ENCODE assay signal across 1 cellular context in genomic region chr11:12090061-12090572, GRCh38.
TF ChIP-seq lines count a peak whose summit lies in the region.

No MANE protein-coding gene starts in this region.

TF ChIP-seq in WTC11, 78 proteins besides CTCF, POLR2A, EP300 and RAD21 (continued from another document):
- TF ChIP-seq ZNF396 (CRISPR knock-in tag; IDR thresholded peaks at IDR 0.05; ENCODE audit: borderline replicate concordance) (no peak), CREM (CRISPR knock-in tag; IDR thresholded peaks at IDR 0.05) (no peak)
- TF ChIP-seq, protein P1, sequence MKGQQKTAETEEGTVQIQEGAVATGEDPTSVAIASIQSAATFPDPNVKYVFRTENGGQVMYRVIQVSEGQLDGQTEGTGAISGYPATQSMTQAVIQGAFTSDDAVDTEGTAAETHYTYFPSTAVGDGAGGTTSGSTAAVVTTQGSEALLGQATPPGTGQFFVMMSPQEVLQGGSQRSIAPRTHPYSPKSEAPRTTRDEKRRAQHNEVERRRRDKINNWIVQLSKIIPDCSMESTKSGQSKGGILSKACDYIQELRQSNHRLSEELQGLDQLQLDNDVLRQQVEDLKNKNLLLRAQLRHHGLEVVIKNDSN (CRISPR knock-in tag; IDR thresholded peaks at IDR 0.05): no peak
